9 cellular contexts compared by ENCODE assay signal in genomic region chr15:99057697-99058420, GRCh38. TPM values are rescaled to one million over a fixed set of nuclear protein-coding genes. Genes with fewer than 3 reads are reported as not detected.
DNase-seq lines count a peak whose midpoint lies in the region; ATAC-seq and TF ChIP-seq lines count a peak whose summit lies in the region.
"Had no signal": no experiment of that assay in that cellular context is flagged by ENCODE, and none has a peak within 500 bp of the region (broad histone marks: within the 10 kb centered on the region; RNA-seq: fewer than 3 reads in every experiment).

No MANE protein-coding gene starts in this region.

- peaks cover 46% of the 10 kb centered on the region for H3K27me3 Mint-ChIP-seq in activated CD4-positive, alpha-beta T cell treated with anti-CD3 and anti-CD28 coated beads, Interleukin-2, amount 10 ng/mL, durations not matched to agents 24 days and 14 days
- peaks cover 31% of the 10 kb centered on the region for H3K27me3 Mint-ChIP-seq in activated T-helper 1 cell treated with anti-CD3 and anti-CD28 coated beads, Interleukin-12 subunit alpha, Interleukin-12 subunit beta, Interleukin-2, Interleukin-4 antibody, amounts not matched to agents 30 ng/mL and 10 ng/mL and 1 ng/mL, durations not matched to agents 14 hours and 24 hours and 36 hours (ENCODE audit: insufficient read depth)

- H3K4me1 Mint-ChIP-seq in activated CD4-positive, alpha-beta T cell treated with anti-CD3 and anti-CD28 coated beads, Interleukin-2, amount 10 ng/mL, durations not matched to agents 24 days and 14 days, result peaks cover 5% of the 10 kb centered on the region
- peaks cover 8% of the 10 kb centered on the region for H3K4me1 Mint-ChIP-seq in activated T-helper 1 cell treated with anti-CD3 and anti-CD28 coated beads, Interleukin-12 subunit alpha, Interleukin-12 subunit beta, Interleukin-2, Interleukin-4 antibody, amounts not matched to agents 30 ng/mL and 10 ng/mL and 1 ng/mL, durations not matched to agents 14 hours and 24 hours and 36 hours (ENCODE audit: low read depth)

- intact Hi-C loops in activated CD4-positive, alpha-beta T cell treated with anti-CD3 and anti-CD28 coated beads, Interleukin-2, amount 10 ng/mL, durations not matched to agents 24 days and 14 days (cut with micrococcal nuclease), result loop anchor here (2.0 to 5.0 kb wide), 4 partner anchors 43 to 616 kb away; partner anchors contain the start of gene IGF1R
- intact Hi-C loops in activated T-helper 1 cell treated with anti-CD3 and anti-CD28 coated beads, Interleukin-12 subunit alpha, Interleukin-12 subunit beta, Interleukin-2, Interleukin-4 antibody, amounts not matched to agents 30 ng/mL and 10 ng/mL and 1 ng/mL, durations not matched to agents 14 hours and 24 hours and 36 hours (cut with micrococcal nuclease), result loop anchor here (2.0 to 5.0 kb wide), 4 partner anchors 43 to 541 kb away; partner anchors contain the start of gene IGF1R

- DNase-seq in activated CD4-positive, alpha-beta T cell treated with anti-CD3 and anti-CD28 coated beads, Interleukin-2, amount 10 ng/mL, durations not matched to agents 24 days and 14 days, result no peak
- no peak for DNase-seq in activated CD4-positive, alpha-beta T cell treated with anti-CD3 and anti-CD28 coated beads for 48 hours
- DNase-seq in activated T-helper 1 cell treated with anti-CD3 and anti-CD28 coated beads, Interleukin-12 subunit alpha, Interleukin-12 subunit beta, Interleukin-2, Interleukin-4 antibody, amounts not matched to agents 30 ng/mL and 10 ng/mL and 1 ng/mL, durations not matched to agents 14 hours and 24 hours and 36 hours (ENCODE audit: low spot score), result no peak
- DNase-seq in thoracic aorta (ENCODE audit: low spot score) (no peak), NCI-H226 (no peak), MV-4-11 (lab: John Stamatoyannopoulos, UW) (no peak)

- peaks cover 20% of the 10 kb centered on the region for H3K27me3 ChIP-seq in iPS-20b (ENCODE audit: insufficient read depth, low read length)
- no peaks in the 10 kb centered on the region for H3K27me3 ChIP-seq in thoracic aorta (replicated peaks; ENCODE audit: insufficient read depth)

- H3K4me3 Mint-ChIP-seq in activated CD4-positive, alpha-beta T cell treated with anti-CD3 and anti-CD28 coated beads, Interleukin-2, amount 10 ng/mL, durations not matched to agents 24 days and 14 days, result peak overlapping the region; percentile 75
- peak overlapping the region; percentile 79 for H3K4me3 Mint-ChIP-seq in activated T-helper 1 cell treated with anti-CD3 and anti-CD28 coated beads, Interleukin-12 subunit alpha, Interleukin-12 subunit beta, Interleukin-2, Interleukin-4 antibody, amounts not matched to agents 30 ng/mL and 10 ng/mL and 1 ng/mL, durations not matched to agents 14 hours and 24 hours and 36 hours

- no peak for TF ChIP-seq CTCF in thoracic aorta (IDR thresholded peaks at IDR 0.05)

- no peaks in the 10 kb centered on the region for H3K9me3 Mint-ChIP-seq in activated CD4-positive, alpha-beta T cell treated with anti-CD3 and anti-CD28 coated beads, Interleukin-2, amount 10 ng/mL, durations not matched to agents 24 days and 14 days
- H3K9me3 Mint-ChIP-seq in activated T-helper 1 cell treated with anti-CD3 and anti-CD28 coated beads, Interleukin-12 subunit alpha, Interleukin-12 subunit beta, Interleukin-2, Interleukin-4 antibody, amounts not matched to agents 30 ng/mL and 10 ng/mL and 1 ng/mL, durations not matched to agents 14 hours and 24 hours and 36 hours, result no peaks in the 10 kb centered on the region

- H3K27ac ChIP-seq in iPS-20b (ENCODE audit: low read length), result no peak overlapping the region
- peak overlapping the region; percentile 42 to 69 for H3K27ac ChIP-seq in thoracic aorta
- H3K27ac ChIP-seq: RWPE1 had no signal

- no peaks in the 10 kb centered on the region for H3K36me3 Mint-ChIP-seq in activated CD4-positive, alpha-beta T cell treated with anti-CD3 and anti-CD28 coated beads, Interleukin-2, amount 10 ng/mL, durations not matched to agents 24 days and 14 days (ENCODE audit: low read depth)
- no peaks in the 10 kb centered on the region for H3K36me3 Mint-ChIP-seq in activated T-helper 1 cell treated with anti-CD3 and anti-CD28 coated beads, Interleukin-12 subunit alpha, Interleukin-12 subunit beta, Interleukin-2, Interleukin-4 antibody, amounts not matched to agents 30 ng/mL and 10 ng/mL and 1 ng/mL, durations not matched to agents 14 hours and 24 hours and 36 hours (ENCODE audit: low read depth)

- no peaks in the 10 kb centered on the region for H3K36me3 ChIP-seq in iPS-20b (ENCODE audit: insufficient read depth, low read depth, low read length)
- H3K36me3 ChIP-seq in thoracic aorta, result no peaks in the 10 kb centered on the region

- H3K9me3 ChIP-seq in iPS-20b (ENCODE audit: insufficient read depth, low read depth, low read length) (no peaks in the 10 kb centered on the region), thoracic aorta (no peaks in the 10 kb centered on the region)

- no peak overlapping the region for H3K27ac Mint-ChIP-seq in activated CD4-positive, alpha-beta T cell treated with anti-CD3 and anti-CD28 coated beads, Interleukin-2, amount 10 ng/mL, durations not matched to agents 24 days and 14 days
- peak overlapping the region; percentile 58 for H3K27ac Mint-ChIP-seq in activated T-helper 1 cell treated with anti-CD3 and anti-CD28 coated beads, Interleukin-12 subunit alpha, Interleukin-12 subunit beta, Interleukin-2, Interleukin-4 antibody, amounts not matched to agents 30 ng/mL and 10 ng/mL and 1 ng/mL, durations not matched to agents 14 hours and 24 hours and 36 hours

- ATAC-seq in thoracic aorta (ENCODE audit: insufficient number of reproducible peaks, low FRiP score, low read depth) (no peak), HG03097 (IDR thresholded peaks at IDR 0.05; ENCODE audit: low FRiP score, unreplicated experiment) (no peak)

- H3K4me3 ChIP-seq in iPS-20b (ENCODE audit: low read length) (peak overlapping the region; percentile 65; the same call in 1 of the 2 replicates), thoracic aorta (no peak overlapping the region)

- H3K9ac ChIP-seq in iPS-20b (ENCODE audit: low read depth, low read length), result no peak overlapping the region; the same call in 1 of the 2 replicates

- H3K4me1 ChIP-seq in iPS-20b (ENCODE audit: insufficient read depth, low read length), result no peaks in the 10 kb centered on the region
- peaks cover 0 to 20% of the 10 kb centered on the region in 2 donors for H3K4me1 ChIP-seq in thoracic aorta (ENCODE audit: control insufficient read depth in 1 of 2, low read depth in 2 of 2)

RNA-seq across cellular contexts. Expression of gene SYNM, which starts 47.0 kb away (rescaled TPM):
- 0.79 and 1.1 TPM in 2 replicates for total RNA-seq in activated CD4-positive, alpha-beta T cell treated with anti-CD3 and anti-CD28 coated beads, Interleukin-2, amount 10 ng/mL, durations not matched to agents 24 days and 14 days
- total RNA-seq in activated T-helper 1 cell treated with anti-CD3 and anti-CD28 coated beads, Interleukin-12 subunit alpha, Interleukin-12 subunit beta, Interleukin-2, Interleukin-4 antibody, amounts not matched to agents 30 ng/mL and 10 ng/mL and 1 ng/mL, durations not matched to agents 14 hours and 24 hours and 36 hours, result 2.0 and 2.2 TPM in 2 replicates
- total RNA-seq in thoracic aorta, result 100 to 1,000 TPM in 1 of 2 donors, 10 to 100 TPM in 1; 60.9 to 102 TPM

RNA-seq across cellular contexts. Expression of gene PGPEP1L, which starts 50.3 kb away (rescaled TPM):
- total RNA-seq in activated CD4-positive, alpha-beta T cell treated with anti-CD3 and anti-CD28 coated beads, Interleukin-2, amount 10 ng/mL, durations not matched to agents 24 days and 14 days, result not detected in 2 replicates
- not detected in 2 replicates for total RNA-seq in activated T-helper 1 cell treated with anti-CD3 and anti-CD28 coated beads, Interleukin-12 subunit alpha, Interleukin-12 subunit beta, Interleukin-2, Interleukin-4 antibody, amounts not matched to agents 30 ng/mL and 10 ng/mL and 1 ng/mL, durations not matched to agents 14 hours and 24 hours and 36 hours
- 1 to 10 TPM in 1 of 2 donors, not detected in 1; 2.5 TPM for total RNA-seq in thoracic aorta

Comparison
In these comparisons a context has a peak if more than half of its experiments do, and no peak if none do; other contexts are left out.
1. RNA of gene SYNM, which starts 47.0 kb away (total RNA-seq): 60.9 to 102 TPM in thoracic aorta; 2.0 to 2.2 TPM in activated T-helper 1 cell treated with anti-CD3 and anti-CD28 coated beads, Interleukin-12 subunit alpha, Interleukin-12 subunit beta, Interleukin-2, Interleukin-4 antibody, amounts not matched to agents 30 ng/mL and 10 ng/mL and 1 ng/mL, durations not matched to agents 14 hours and 24 hours and 36 hours and 0.79 to 1.1 TPM in activated CD4-positive, alpha-beta T cell treated with anti-CD3 and anti-CD28 coated beads, Interleukin-2, amount 10 ng/mL, durations not matched to agents 24 days and 14 days; every median in the first group is over 10 times any median in the second.